Comparison of ENCODE assay signal across 12 cellular contexts in genomic region chr11:113664069-113664980, GRCh38. TPM values are rescaled to one million over a fixed set of nuclear protein-coding genes. Genes with fewer than 3 reads are reported as not detected.
DNase-seq lines count a peak whose midpoint lies in the region; ATAC-seq and TF ChIP-seq lines count a peak whose summit lies in the region.
"Had no signal": no experiment of that assay in that cellular context is flagged by ENCODE, and none has a peak within 500 bp of the region (broad histone marks: within the 10 kb centered on the region; RNA-seq: fewer than 3 reads in every experiment).

No MANE protein-coding gene starts in this region.

- no peak overlapping the region for H2BK15ac ChIP-seq in mesendoderm (replicated peaks; ENCODE audit: low read depth)

- peak; percentile 23 for DNase-seq in Calu3
- DNase-seq in LoVo (ENCODE audit: low spot score) = peak; percentile 76
- peak; percentile 79 for DNase-seq in amniotic epithelial cell (ENCODE audit: low read depth)
- peak; percentile 57 for DNase-seq in mesendoderm
- DNase-seq in NCI-H2081 treated with DMSO at 0.1 percent for 48 hours (lab: John Stamatoyannopoulos, UW) = no peak
- DNase-seq in prostate gland (ENCODE audit: low spot score) = no peak
- DNase-seq: activated T-cell treated with anti-CD3 and anti-CD28 coated beads, Interleukin-2, amount 50 U/mL, for 4 hours; NCI-H1436; transverse colon had no signal

- H3K79me1 ChIP-seq in mesendoderm (ENCODE audit: low read length) = no peaks in the 10 kb centered on the region

- no peak overlapping the region for H4K5ac ChIP-seq in mesendoderm (ENCODE audit: low read length)

- peak overlapping the region; percentile 99 for H3K27ac Mint-ChIP-seq in Calu3 (ENCODE audit: unreplicated experiment)

- H3K56ac ChIP-seq in mesendoderm (ENCODE audit: low read length) = no peak overlapping the region

- no peak overlapping the region for H3K9ac ChIP-seq in mesendoderm (ENCODE audit: low read length)

- TF ChIP-seq CTCF in Calu3 (IDR thresholded peaks at IDR 0.05; ENCODE audit: unreplicated experiment) (no peak), prostate gland (IDR thresholded peaks at IDR 0.05) (no peak)

- TSS peak; percentile 80 for BruUV-seq in Calu3 (replicated peaks; lab: Mats Ljungman, UMichigan)

- no peak overlapping the region for H3K18ac ChIP-seq in mesendoderm (ENCODE audit: low read length)

- no peak overlapping the region for H3K4me2 ChIP-seq in mesendoderm (ENCODE audit: low read length)

- H2BK5ac ChIP-seq in mesendoderm (ENCODE audit: low read length) = no peak overlapping the region

- TF ChIP-seq POLR2A in prostate gland (IDR thresholded peaks at IDR 0.05) = no peak

- H3K9me3 ChIP-seq in prostate gland = no peaks in the 10 kb centered on the region
- H3K9me3 ChIP-seq: HAP-1 had no signal

- H3K36me3 Mint-ChIP-seq in Calu3 (ENCODE audit: insufficient read depth, unreplicated experiment) = peaks cover 15% of the 10 kb centered on the region

- no CpG with 5 or more reads among the region's 11 CpGs for WGBS in mesendoderm (ENCODE audit: extremely low coverage, insufficient coverage, low lambda C conversion rate)
- WGBS in prostate gland = 18% methylated on average over 11 of the region's 11 CpGs

- no peaks in the 10 kb centered on the region for H3K27me3 Mint-ChIP-seq in Calu3 (ENCODE audit: unreplicated experiment)

- no peak overlapping the region for H2AK5ac ChIP-seq in mesendoderm (ENCODE audit: low read length)

- H3K4me1 ChIP-seq in mesendoderm (ENCODE audit: control insufficient read depth, low read depth, low read length) = no peaks in the 10 kb centered on the region
- no peaks in the 10 kb centered on the region for H3K4me1 ChIP-seq in prostate gland (replicated peaks)
- H3K4me1 ChIP-seq: HAP-1 had no signal

- peak overlapping the region; percentile 60 for H3K4me3 Mint-ChIP-seq in Calu3 (ENCODE audit: low read depth, unreplicated experiment)
- H3K4me3 Mint-ChIP-seq: activated T-cell treated with anti-CD3 and anti-CD28 coated beads, Interleukin-2, amount 50 U/mL, for 4 hours had no signal

- no peak overlapping the region for H3K4ac ChIP-seq in mesendoderm (ENCODE audit: low read depth, low read length)

- no peak overlapping the region for H3K27ac ChIP-seq in mesendoderm (ENCODE audit: low read depth, low read length)
- H3K27ac ChIP-seq in prostate gland = peak overlapping the region in 1 of 2 donors; percentile 20

- no peak for ATAC-seq in HG03175 (IDR thresholded peaks at IDR 0.05; ENCODE audit: unreplicated experiment)
- ATAC-seq in HG03280 (IDR thresholded peaks at IDR 0.05; ENCODE audit: unreplicated experiment) = no peak
- ATAC-seq: activated T-cell treated with anti-CD3 and anti-CD28 coated beads, Interleukin-2, amount 50 U/mL, for 4 hours had no signal

- no peaks in the 10 kb centered on the region for H3K9me3 Mint-ChIP-seq in Calu3 (ENCODE audit: low read depth, unreplicated experiment)

- CTCF ChIA-PET in Calu3 (lab: Charles Lee) = interaction anchor here (1.1 kb wide), 1 partner anchor 111 kb away, joined by 4 read pairs; no protein-coding TSS in a partner anchor

- H3K23ac ChIP-seq in mesendoderm (ENCODE audit: low read length) = no peak overlapping the region

- H3K4me3 ChIP-seq in mesendoderm (ENCODE audit: low read length) = no peak overlapping the region
- H3K4me3 ChIP-seq in prostate gland = no peak overlapping the region
- H3K4me3 ChIP-seq: HAP-1, transverse colon had no signal

- H3K4me1 Mint-ChIP-seq in Calu3 (ENCODE audit: low read depth, unreplicated experiment) = peaks cover 47% of the 10 kb centered on the region

- intact Hi-C loops in Calu3 (cut with micrococcal nuclease; ENCODE audit: unreplicated experiment) (loop anchor here (1.0 to 2.0 kb wide), 2 partner anchors 26 to 60 kb away; no protein-coding TSS in a partner anchor), prostate gland (cut with DNase I) (no loop called here)

- H4K8ac ChIP-seq in mesendoderm (ENCODE audit: low read depth, low read length) = no peak overlapping the region

- H3K36me3 ChIP-seq in mesendoderm (ENCODE audit: control insufficient read depth, insufficient read depth, low read length) = no peaks in the 10 kb centered on the region
- H3K36me3 ChIP-seq in prostate gland = no peaks in the 10 kb centered on the region
- H3K36me3 ChIP-seq: HAP-1, transverse colon had no signal

- no peaks in the 10 kb centered on the region for H3K79me2 ChIP-seq in mesendoderm (ENCODE audit: control insufficient read depth, insufficient read depth, low read length)

- H3K27me3 ChIP-seq in mesendoderm (ENCODE audit: insufficient read depth, low read length, poor library complexity) = no peaks in the 10 kb centered on the region
- H3K27me3 ChIP-seq in prostate gland (replicated peaks; ENCODE audit: insufficient read depth) = no peaks in the 10 kb centered on the region
- H3K27me3 ChIP-seq: transverse colon had no signal

- no peak overlapping the region for H2BK120ac ChIP-seq in mesendoderm (ENCODE audit: low read depth, low read length)

RNA-seq across cellular contexts. Expression of gene TMPRSS5, which starts 41.8 kb away (rescaled TPM):
- 7.4 and 9.6 TPM in 2 replicates for total RNA-seq in Calu3 (2022)
- 0.27 TPM for polyA plus RNA-seq in mesendoderm (2013, experiment 1 of 2)
- polyA plus RNA-seq in mesendoderm (2013, experiment 2 of 2) = 0.10 TPM
- total RNA-seq in prostate gland = 1 to 10 TPM; 1.5 to 2.1 TPM

Comparison
In these comparisons a context has a peak if more than half of its experiments do, and no peak if none do; other contexts are left out.
1. DNase-seq: peak in Calu3 (single experiment), LoVo (single experiment), amniotic epithelial cell (single experiment) and mesendoderm (single experiment); none in NCI-H2081 treated with DMSO at 0.1 percent for 48 hours (single experiment) and prostate gland (single experiment).